9 cellular contexts compared by ENCODE assay signal in the genomic region with DNA sequence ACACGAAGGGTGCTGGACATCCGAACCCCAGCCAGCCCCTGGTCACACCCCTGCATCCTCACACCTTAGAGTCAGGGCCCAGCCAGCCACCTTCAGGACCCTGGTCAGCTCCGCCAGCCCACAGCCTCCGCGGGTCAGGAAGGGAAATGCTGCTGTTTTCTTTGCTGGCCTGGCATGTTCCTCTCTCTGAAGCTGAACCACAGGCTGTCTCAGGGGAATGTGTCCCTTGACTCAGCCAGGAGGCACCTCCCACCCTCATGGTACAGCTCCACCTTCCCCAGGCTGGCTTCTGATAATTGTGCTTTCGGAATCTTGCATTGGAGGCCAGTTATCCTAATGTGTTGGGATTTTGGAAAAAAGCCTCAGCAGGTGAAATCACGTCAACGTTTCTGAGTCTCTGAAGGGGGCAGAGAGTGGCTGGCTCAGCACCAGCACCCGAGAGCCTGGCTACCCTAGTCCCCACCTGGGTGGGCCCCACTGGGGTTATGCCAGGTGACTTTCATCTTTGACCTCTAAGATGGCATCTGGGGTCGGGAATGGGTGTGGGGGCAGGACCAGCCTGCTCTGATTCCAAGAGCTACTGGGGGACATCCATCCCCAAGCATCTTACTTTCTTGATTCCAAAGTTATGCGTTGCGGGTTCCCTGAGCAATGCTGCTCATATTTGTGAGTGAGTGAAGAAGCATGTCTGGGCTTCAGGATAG.
DNase-seq lines count a peak whose midpoint lies in the region; ATAC-seq lines count a peak whose summit lies in the region.
"Had no signal": no experiment of that assay in that cellular context is flagged by ENCODE, and none has a peak within 500 bp of the region (broad histone marks: within the 10 kb centered on the region; RNA-seq: fewer than 3 reads in every experiment).

No MANE protein-coding gene starts in this region.

- peak; percentile 1 for DNase-seq in SIG-M5 treated with dmso at 0.1 percent for 504 hours (lab: John Stamatoyannopoulos, UW; ENCODE audit: unreplicated experiment)
- DNase-seq in SIG-M5 (lab: John Stamatoyannopoulos, UW), result no peak
- DNase-seq in NCI-H2171 (lab: John Stamatoyannopoulos, UW), result peak; percentile 60
- peak; percentile 86 for DNase-seq in ecto neural progenitor cell (ENCODE audit: low spot score)
- peak; percentile 44 for DNase-seq in retina
- no peak for DNase-seq in NCI-H2107 treated with DMSO at 0.1 percent for 48 hours (lab: John Stamatoyannopoulos, UW; ENCODE audit: unreplicated experiment)
- DNase-seq in activated naive CD8-positive, alpha-beta T cell treated with anti-CD3 and anti-CD28 coated beads, Interleukin-2, amount 50 U/mL, for 24 hours, result no peak
- no peak for DNase-seq in cerebellar cortex (ENCODE audit: low spot score)
- DNase-seq: NCI-H1092 had no signal

- H3K27ac Mint-ChIP-seq in activated naive CD8-positive, alpha-beta T cell treated with anti-CD3 and anti-CD28 coated beads, Interleukin-2, amount 50 U/mL, for 24 hours, result no peak overlapping the region

- H3K36me3 Mint-ChIP-seq in activated naive CD8-positive, alpha-beta T cell treated with anti-CD3 and anti-CD28 coated beads, Interleukin-2, amount 50 U/mL, for 24 hours (ENCODE audit: low read depth), result no peaks in the 10 kb centered on the region

- no peaks in the 10 kb centered on the region for H3K4me1 Mint-ChIP-seq in activated naive CD8-positive, alpha-beta T cell treated with anti-CD3 and anti-CD28 coated beads, Interleukin-2, amount 50 U/mL, for 24 hours

- H3K9me3 Mint-ChIP-seq in activated naive CD8-positive, alpha-beta T cell treated with anti-CD3 and anti-CD28 coated beads, Interleukin-2, amount 50 U/mL, for 24 hours, result no peaks in the 10 kb centered on the region

- no peak for ATAC-seq in activated naive CD8-positive, alpha-beta T cell treated with anti-CD3 and anti-CD28 coated beads, Interleukin-2, amount 50 U/mL, for 24 hours

- H3K4me3 Mint-ChIP-seq in activated naive CD8-positive, alpha-beta T cell treated with anti-CD3 and anti-CD28 coated beads, Interleukin-2, amount 50 U/mL, for 24 hours, result no peak overlapping the region

- H3K27me3 Mint-ChIP-seq in activated naive CD8-positive, alpha-beta T cell treated with anti-CD3 and anti-CD28 coated beads, Interleukin-2, amount 50 U/mL, for 24 hours, result peaks cover 30% of the 10 kb centered on the region

Comparison
In these comparisons a context has a peak if more than half of its experiments do, and no peak if none do; other contexts are left out.
1. DNase-seq: peak in SIG-M5 treated with dmso at 0.1 percent for 504 hours (single experiment), NCI-H2171 (single experiment), ecto neural progenitor cell (single experiment) and retina (single experiment); none in SIG-M5 (single experiment), NCI-H2107 treated with DMSO at 0.1 percent for 48 hours (single experiment), activated naive CD8-positive, alpha-beta T cell treated with anti-CD3 and anti-CD28 coated beads, Interleukin-2, amount 50 U/mL, for 24 hours (single experiment) and cerebellar cortex (single experiment).